Comparison of ENCODE assay signal across 18 cellular contexts in genomic region chr18:12253027-12253426, GRCh38. TPM values are rescaled to one million over a fixed set of nuclear protein-coding genes. Genes with fewer than 3 reads are reported as not detected.
"Had no signal": no experiment of that assay in that cellular context is flagged by ENCODE, and none has a peak within 500 bp of the region (broad histone marks: within the 10 kb centered on the region; RNA-seq: fewer than 3 reads in every experiment).

No MANE protein-coding gene starts in this region.

- H3K4me3 ChIP-seq: body of pancreas had no signal

- H3K36me3 ChIP-seq: adrenal gland, gastroesophageal sphincter, pancreas, stomach had no signal

- H3K36me3 Mint-ChIP-seq: natural killer cell treated with Interleukin-12 subunit alpha and Interleukin-12 subunit beta and Interleukin-15 and Interleukin-18, amount 100 ng/mL, for 72 hours had no signal

- H3K27ac ChIP-seq: adrenal gland, body of pancreas, gastroesophageal sphincter, hepatocyte, pancreas, stomach had no signal

- H3K9me3 Mint-ChIP-seq: activated T-helper 2 cell treated with anti-CD3 and anti-CD28 coated beads, Interferon-gamma antibody, Interleukin-2, Interleukin-4, amounts not matched to agents 10 μg/mL and 5 μg/mL and 100 μg/mL, durations not matched to agents 14 hours and 24 hours and 36 hours; dendritic cell treated with granulocyte-macrophage colony-stimulating factor and Interleukin-4, amounts not matched to agents 40 ng/mL and 50 ng/mL, for 4 days; effector memory CD8-positive, alpha-beta T cell; natural killer cell treated with Interleukin-12 subunit alpha and Interleukin-12 subunit beta and Interleukin-15 and Interleukin-18, amount 100 ng/mL, for 72 hours; T-helper 1 cell treated with Interleukin-12 subunit alpha and Interleukin-12 subunit beta and Interleukin-4 antibody, amounts not matched to agents 30 μg/mL and 1 μg/mL, for 36 hours had no signal

- DNase-seq: activated CD4-positive, alpha-beta T cell treated with anti-CD3 and anti-CD28 coated beads, Interleukin-2, amount 50 U/mL, for 1 hour; activated CD4-positive, CD25-positive, alpha-beta regulatory T cell; activated naive CD4-positive, alpha-beta T cell treated with anti-CD3 and anti-CD28 coated beads, Interleukin-2, amount 50 U/mL, for 16 hours; activated T-cell treated with anti-CD3 and anti-CD28 coated beads for 4 hours; effector memory CD8-positive, alpha-beta T cell; left colon; stomach had no signal

- H3K9me3 ChIP-seq: adrenal gland, body of pancreas, gastroesophageal sphincter, pancreas, stomach had no signal

- H3K79me2 ChIP-seq: hepatocyte had no signal

- FAIRE-seq: pancreas had no signal

- H3K27ac Mint-ChIP-seq: activated T-helper 2 cell treated with anti-CD3 and anti-CD28 coated beads, Interferon-gamma antibody, Interleukin-2, Interleukin-4, amounts not matched to agents 10 μg/mL and 5 μg/mL and 100 μg/mL, durations not matched to agents 14 hours and 24 hours and 36 hours; dendritic cell treated with granulocyte-macrophage colony-stimulating factor and Interleukin-4, amounts not matched to agents 40 ng/mL and 50 ng/mL, for 4 days; effector memory CD8-positive, alpha-beta T cell; natural killer cell treated with Interleukin-12 subunit alpha and Interleukin-12 subunit beta and Interleukin-15 and Interleukin-18, amount 100 ng/mL, for 72 hours; T-helper 1 cell treated with Interleukin-12 subunit alpha and Interleukin-12 subunit beta and Interleukin-4 antibody, amounts not matched to agents 30 μg/mL and 1 μg/mL, for 36 hours had no signal

- H3K4me3 Mint-ChIP-seq: dendritic cell treated with granulocyte-macrophage colony-stimulating factor and Interleukin-4, amounts not matched to agents 40 ng/mL and 50 ng/mL, for 4 days; effector memory CD8-positive, alpha-beta T cell; natural killer cell treated with Interleukin-12 subunit alpha and Interleukin-12 subunit beta and Interleukin-15 and Interleukin-18, amount 100 ng/mL, for 72 hours; T-helper 1 cell treated with Interleukin-12 subunit alpha and Interleukin-12 subunit beta and Interleukin-4 antibody, amounts not matched to agents 30 μg/mL and 1 μg/mL, for 36 hours had no signal

- ATAC-seq: effector memory CD8-positive, alpha-beta T cell; gastroesophageal sphincter; left colon; natural killer cell treated with Interleukin-12 subunit alpha and Interleukin-12 subunit beta and Interleukin-15 and Interleukin-18, amount 100 ng/mL, for 72 hours had no signal

- H2AFZ ChIP-seq: hepatocyte had no signal

RNA-seq across cellular contexts. Expression of gene CIDEA, which starts 1.1 kb away (rescaled TPM):
- total RNA-seq: activated CD8-positive, alpha-beta memory T cell treated with anti-CD3 and anti-CD28 coated beads for 36 hours; activated T-helper 2 cell treated with anti-CD3 and anti-CD28 coated beads, Interferon-gamma antibody, Interleukin-2, Interleukin-4, amounts not matched to agents 10 μg/mL and 5 μg/mL and 100 μg/mL, durations not matched to agents 14 hours and 24 hours and 36 hours; hepatocyte; natural killer cell treated with Interleukin-12 subunit alpha and Interleukin-12 subunit beta and Interleukin-15 and Interleukin-18, amount 100 ng/mL, for 72 hours; renal cortical epithelial cell; stomach had no signal
- polyA plus RNA-seq: hepatocyte had no signal
